ENCODE assay signal across 11 cellular contexts in the genomic region with DNA sequence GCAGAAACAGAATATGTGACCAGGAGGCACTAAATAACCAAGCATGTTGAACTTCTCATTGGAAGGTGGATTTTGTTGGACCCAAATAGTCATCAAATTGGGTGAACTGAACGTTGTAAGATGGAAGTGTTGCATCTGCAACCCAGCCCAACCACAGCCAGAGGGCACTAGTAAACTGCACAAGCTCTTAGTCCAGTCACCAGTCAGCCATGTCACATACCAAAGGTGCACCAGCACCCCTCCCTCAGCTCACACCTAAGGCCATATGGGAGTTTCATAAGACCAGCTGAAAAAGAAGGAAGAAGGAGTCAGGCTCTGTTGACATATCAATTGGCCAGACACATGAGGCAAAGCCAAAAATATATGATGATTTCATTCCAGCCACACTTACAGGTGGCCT.
DNase-seq lines count a peak whose midpoint lies in the region; ATAC-seq, FAIRE-seq and TF ChIP-seq lines count a peak whose summit lies in the region.
"Had no signal": no experiment of that assay in that cellular context is flagged by ENCODE, and none has a peak within 500 bp of the region (broad histone marks: within the 10 kb centered on the region; RNA-seq: fewer than 3 reads in every experiment).

No MANE protein-coding gene starts in this region.

- intact Hi-C loops in right lobe of liver (cut with DNase I): no loop called here

- DNase-seq in RWPE2 (ENCODE audit: low spot score) (no peak), right lobe of liver (no peak), SKM-1 treated with dmso at 0.1 percent for 144 hours (lab: John Stamatoyannopoulos, UW; ENCODE audit: unreplicated experiment) (no peak), NCI-H526 (lab: John Stamatoyannopoulos, UW) (no peak), frontal cortex (ENCODE audit: low spot score in 2 of 2) (no peak), NCI-H2107 treated with DMSO at 0.1 percent for 48 hours (lab: John Stamatoyannopoulos, UW; ENCODE audit: unreplicated experiment) (no peak)
- DNase-seq: substantia nigra had no signal

- no CpG with 5 or more reads among the region's 1 CpG for WGBS in right lobe of liver (ENCODE audit: insufficient coverage, low coverage, low lambda C conversion rate, missing lambda C conversion rate)

- H3K4me3 ChIP-seq in RWPE2 (ENCODE audit: severe bottlenecking) (no peak overlapping the region), right lobe of liver (no peak overlapping the region)
- H3K4me3 ChIP-seq: coronary artery, HAP-1 had no signal

- TF ChIP-seq POLR2A in right lobe of liver (IDR thresholded peaks at IDR 0.05): no peak

- H3K36me3 ChIP-seq in RWPE2 (ENCODE audit: low read depth): no peaks in the 10 kb centered on the region
- no peaks in the 10 kb centered on the region for H3K36me3 ChIP-seq in right lobe of liver
- H3K36me3 ChIP-seq: HAP-1 had no signal

- peak; percentile 59 for ATAC-seq in GM18868 (IDR thresholded peaks at IDR 0.05; ENCODE audit: unreplicated experiment)
- peak; percentile 50 for ATAC-seq in HG03025 (IDR thresholded peaks at IDR 0.05; ENCODE audit: low FRiP score, unreplicated experiment)
- ATAC-seq in RWPE2 (ENCODE audit: low read depth): peak; percentile 33; the same call in 1 of the 3 replicates
- ATAC-seq in right lobe of liver: peak; percentile 37 to 56 (median 48)

- TF ChIP-seq CTCF in RWPE2 (IDR thresholded peaks at IDR 0.05; ENCODE audit: poor library complexity, severe bottlenecking): peak; percentile 31
- TF ChIP-seq CTCF in right lobe of liver (IDR thresholded peaks at IDR 0.05): peak; percentile 11 to 28 (median 22)

- H3K27ac ChIP-seq in RWPE2 (ENCODE audit: poor library complexity, severe bottlenecking) (no peak overlapping the region), right lobe of liver (no peak overlapping the region)
- H3K27ac ChIP-seq: coronary artery had no signal

- H3K27me3 ChIP-seq in RWPE2 (ENCODE audit: insufficient read depth, poor library complexity, severe bottlenecking) (no peaks in the 10 kb centered on the region), right lobe of liver (no peaks in the 10 kb centered on the region)

- peaks cover 2% of the 10 kb centered on the region for H3K9me3 ChIP-seq in RWPE2 (ENCODE audit: severe bottlenecking)
- no peaks in the 10 kb centered on the region for H3K9me3 ChIP-seq in right lobe of liver
- H3K9me3 ChIP-seq: HAP-1 had no signal

- H3K4me1 ChIP-seq in RWPE2 (ENCODE audit: insufficient read depth, poor library complexity, severe bottlenecking): no peaks in the 10 kb centered on the region
- no peaks in the 10 kb centered on the region for H3K4me1 ChIP-seq in right lobe of liver
- H3K4me1 ChIP-seq: HAP-1 had no signal

- no peak for FAIRE-seq in frontal cortex (lab: Jason Lieb, UNC)
